In genomic region chr19:43083721-43084120, GRCh38 we compare ENCODE assay signal across 3 cellular contexts. TPM values are rescaled to one million over a fixed set of nuclear protein-coding genes. Genes with fewer than 3 reads are reported as not detected.
"Had no signal": no experiment of that assay in that cellular context is flagged by ENCODE, and none has a peak within 500 bp of the region (broad histone marks: within the 10 kb centered on the region; RNA-seq: fewer than 3 reads in every experiment).

No MANE protein-coding gene starts in this region.

RNA-seq across cellular contexts. Expression of gene PSG2, which starts 1.2 kb away (rescaled TPM):
- total RNA-seq: LHCN-M2, MCF 10A, NCI-H460 had no signal

RNA-seq across cellular contexts. Expression of gene PSG11, which starts 57.5 kb away (rescaled TPM):
- total RNA-seq: LHCN-M2, MCF 10A, NCI-H460 had no signal
